Comparison of ENCODE assay signal across 17 cellular contexts in the genomic region with DNA sequence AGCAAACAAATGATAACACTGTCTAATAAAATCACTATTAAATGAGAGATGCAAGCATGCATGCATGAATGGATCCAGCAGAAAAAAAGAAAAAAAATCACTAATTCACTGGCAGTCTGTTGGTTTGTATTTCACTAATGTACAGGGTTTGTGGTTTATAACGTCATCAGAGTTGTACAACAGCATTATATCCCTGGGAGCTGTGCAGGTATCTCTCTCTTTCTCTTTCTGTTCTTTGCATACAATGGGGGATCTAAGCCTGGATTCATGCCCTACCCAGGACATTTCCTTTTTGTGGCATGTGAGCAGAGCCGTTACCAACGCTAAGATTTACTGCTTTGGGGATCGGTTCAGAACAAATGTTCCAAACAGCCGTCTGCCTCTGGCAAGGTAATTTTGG.
DNase-seq lines count a peak whose midpoint lies in the region; ATAC-seq and TF ChIP-seq lines count a peak whose summit lies in the region.
"Had no signal": no experiment of that assay in that cellular context is flagged by ENCODE, and none has a peak within 500 bp of the region (broad histone marks: within the 10 kb centered on the region; RNA-seq: fewer than 3 reads in every experiment).

No MANE protein-coding gene starts in this region.

- H3K27me3 ChIP-seq in neural progenitor cell (no peaks in the 10 kb centered on the region), gastrocnemius medialis (no peaks in the 10 kb centered on the region)
- H3K27me3 ChIP-seq: Peyer's patch had no signal

- peaks cover 26% of the 10 kb centered on the region for H3F3A ChIP-seq in neural progenitor cell (ENCODE audit: low read depth)

- H3K9me3 ChIP-seq in neural progenitor cell (ENCODE audit: low read depth): no peaks in the 10 kb centered on the region
- no peaks in the 10 kb centered on the region for H3K9me3 ChIP-seq in gastrocnemius medialis
- H3K9me3 ChIP-seq: Peyer's patch had no signal

- TF ChIP-seq POLR2A in gastrocnemius medialis (IDR thresholded peaks at IDR 0.05): no peak

- H3K36me3 ChIP-seq in neural progenitor cell: no peaks in the 10 kb centered on the region
- H3K36me3 ChIP-seq in gastrocnemius medialis: no peaks in the 10 kb centered on the region
- H3K36me3 ChIP-seq: Peyer's patch had no signal

- no peak overlapping the region for H3K27ac ChIP-seq in neural progenitor cell
- H3K27ac ChIP-seq in gastrocnemius medialis: no peak overlapping the region
- H3K27ac ChIP-seq: Peyer's patch had no signal

- H4K20me1 ChIP-seq in neural progenitor cell (ENCODE audit: low read depth): no peaks in the 10 kb centered on the region

- intact Hi-C loops in gastrocnemius medialis (cut with DNase I; ENCODE audit: low total_unique reads): no loop called here

- peaks cover 4% of the 10 kb centered on the region for H3K36me3 Mint-ChIP-seq in neural progenitor cell

- TF ChIP-seq CTCF in neural progenitor cell (IDR thresholded peaks at IDR 0.05): no peak
- TF ChIP-seq CTCF in gastrocnemius medialis (IDR thresholded peaks at IDR 0.05 in 4 of 5, conservative IDR thresholded peaks at IDR 0.05 in 1 of 5): no peak

- in situ Hi-C loops in gastrocnemius medialis (cut with MboI; ENCODE audit: low sequenced_read_pairs in 4 of 4): no loop called here

- H2AFZ ChIP-seq in neural progenitor cell (replicated peaks): no peak overlapping the region

- peaks cover 9% of the 10 kb centered on the region for H3K9me3 Mint-ChIP-seq in neural progenitor cell
- H3K9me3 Mint-ChIP-seq: T-helper 2 cell treated with Interferon-gamma antibody and Interleukin-4, amounts not matched to agents 5 μg/mL and 100 μg/mL, for 36 hours had no signal

- DNase-seq in NCI-H1417 (lab: John Stamatoyannopoulos, UW) (peak in 2 of 3 experiments; percentile 62 to 89), NCI-H1417 treated with DMSO at 0.1 percent for 48 hours (lab: John Stamatoyannopoulos, UW) (no peak), HT1080 (ENCODE audit: low read depth) (peak; percentile 30), neural progenitor cell (ENCODE audit: low spot score) (no peak), gastrocnemius medialis (no peak), CD1c-positive myeloid dendritic cell (ENCODE audit: extremely low spot score) (no peak)
- DNase-seq in stimulated activated naive CD4-positive, alpha-beta T cell (lab: John Stamatoyannopoulos, UW): no peak
- DNase-seq: activated CD4-positive, alpha-beta T cell treated with anti-CD3 and anti-CD28 coated beads, Interleukin-2, amount 50 U/mL, for 48 hours; activated naive CD4-positive, alpha-beta T cell treated with Interleukin-2 at 50 U/mL for 16 hours; cerebellar nuclear complex; H7; midbrain; NCI-H1694; Peyer's patch; stimulated activated CD4-positive, alpha-beta T cell treated with anti-CD3 and anti-CD28 coated beads, Interleukin-2, amount 100 ng/mL, for 48 hours had no signal

- peak overlapping the region; percentile 28 for H3K4me2 ChIP-seq in neural progenitor cell

- H3K79me2 ChIP-seq in neural progenitor cell (ENCODE audit: low read depth): no peaks in the 10 kb centered on the region

- peaks cover 5% of the 10 kb centered on the region for H3K27me3 Mint-ChIP-seq in neural progenitor cell (ENCODE audit: insufficient read depth, low read depth)

- H3K4me3 Mint-ChIP-seq in neural progenitor cell: peak overlapping the region; percentile 22
- H3K4me3 Mint-ChIP-seq: T-helper 2 cell treated with Interferon-gamma antibody and Interleukin-4, amounts not matched to agents 5 μg/mL and 100 μg/mL, for 36 hours had no signal

- peak overlapping the region; percentile 86 for H3K27ac Mint-ChIP-seq in neural progenitor cell
- H3K27ac Mint-ChIP-seq: T-helper 2 cell treated with Interferon-gamma antibody and Interleukin-4, amounts not matched to agents 5 μg/mL and 100 μg/mL, for 36 hours had no signal

- ATAC-seq in HG02642 (IDR thresholded peaks at IDR 0.05; ENCODE audit: poor library complexity, unreplicated experiment) (peak; percentile 81), gastrocnemius medialis (no peak)

- H3K4me1 ChIP-seq in neural progenitor cell (peaks cover 33% of the 10 kb centered on the region), gastrocnemius medialis (no peaks in the 10 kb centered on the region)
- H3K4me1 ChIP-seq: Peyer's patch had no signal

- H3K4me3 ChIP-seq in neural progenitor cell (no peak overlapping the region), gastrocnemius medialis (no peak overlapping the region)
- H3K4me3 ChIP-seq: Peyer's patch had no signal

- peaks cover 42% of the 10 kb centered on the region for H3K4me1 Mint-ChIP-seq in neural progenitor cell

- no peak overlapping the region for H3K9ac ChIP-seq in neural progenitor cell

Comparison
In these comparisons a context has a peak if more than half of its experiments do, and no peak if none do; other contexts are left out.
1. DNase-seq: peak in NCI-H1417 (2 of 3) and HT1080 (single experiment); none in NCI-H1417 treated with DMSO at 0.1 percent for 48 hours (single experiment), neural progenitor cell (single experiment), gastrocnemius medialis (0 of 2), CD1c-positive myeloid dendritic cell (single experiment) and stimulated activated naive CD4-positive, alpha-beta T cell (0 of 6).